ENCODE assay signal across 20 cellular contexts in the genomic region with DNA sequence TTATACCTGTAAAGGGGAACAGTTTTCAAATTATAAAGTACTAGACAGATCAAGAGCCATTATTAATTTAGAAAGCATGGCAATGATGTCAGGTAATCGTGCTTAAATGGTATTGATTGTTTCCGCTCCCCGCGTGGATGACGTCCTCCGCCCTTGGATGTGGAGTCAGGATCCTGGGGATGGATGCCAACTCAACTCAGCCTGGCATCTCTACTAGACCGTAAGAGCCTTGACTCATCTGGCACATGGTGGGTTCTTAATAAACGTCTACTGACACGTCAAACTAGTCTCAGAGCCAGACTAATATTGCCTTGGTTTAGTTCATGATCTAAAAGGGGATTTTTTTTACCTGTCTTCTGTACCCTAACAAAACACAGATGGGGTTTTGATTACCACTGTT.
"Had no signal": no experiment of that assay in that cellular context is flagged by ENCODE, and none has a peak within 500 bp of the region (broad histone marks: within the 10 kb centered on the region; RNA-seq: fewer than 3 reads in every experiment).

No MANE protein-coding gene starts in this region.

- DNase-seq: activated B cell treated with CpG ODN at 0.5 μM for 24 hours; activated CD4-positive, alpha-beta memory T cell treated with anti-CD3 and anti-CD28 coated beads, Interleukin-2, amount 10 ng/mL, durations not matched to agents 7 days and 5 days; activated CD4-positive, alpha-beta T cell treated with anti-CD3 and anti-CD28 coated beads for 48 hours; activated CD8-positive, alpha-beta memory T cell treated with anti-CD3 and anti-CD28 coated beads, Interleukin-2, amount 10 ng/mL, durations not matched to agents 7 days and 5 days; activated naive CD4-positive, alpha-beta T cell; activated naive CD8-positive, alpha-beta T cell treated with anti-CD3 and anti-CD28 coated beads for 36 hours; amygdala; pancreas; sigmoid colon; spleen; stimulated activated CD4-positive, alpha-beta T cell treated with anti-CD3 and anti-CD28 coated beads, Interleukin-4, amount 100 ng/mL, for 4 hours; testis; upper lobe of left lung had no signal

- ATAC-seq: activated CD8-positive, alpha-beta memory T cell treated with anti-CD3 and anti-CD28 coated beads, Interleukin-2, amount 10 ng/mL, durations not matched to agents 7 days and 5 days; activated T-helper 17 cell treated with anti-CD3 and anti-CD28 coated beads, Interleukin-2, amount 50 U/mL, for 72 hours; left lobe of liver; natural killer cell treated with Interleukin-12 subunit alpha and Interleukin-12 subunit beta and Interleukin-15 and Interleukin-18, amount 100 ng/mL, for 72 hours; stimulated activated memory B cell treated with anti-CD40 and anti-IgM and Interleukin-4, amounts not matched to agents 10 μg/mL and 1 μg/mL and 100 μg/mL, for 72 hours had no signal

- H3K4me3 ChIP-seq: coronary artery, hepatocyte, lung, pancreas, sigmoid colon, spleen, testis, upper lobe of left lung had no signal
